In the genomic region with DNA sequence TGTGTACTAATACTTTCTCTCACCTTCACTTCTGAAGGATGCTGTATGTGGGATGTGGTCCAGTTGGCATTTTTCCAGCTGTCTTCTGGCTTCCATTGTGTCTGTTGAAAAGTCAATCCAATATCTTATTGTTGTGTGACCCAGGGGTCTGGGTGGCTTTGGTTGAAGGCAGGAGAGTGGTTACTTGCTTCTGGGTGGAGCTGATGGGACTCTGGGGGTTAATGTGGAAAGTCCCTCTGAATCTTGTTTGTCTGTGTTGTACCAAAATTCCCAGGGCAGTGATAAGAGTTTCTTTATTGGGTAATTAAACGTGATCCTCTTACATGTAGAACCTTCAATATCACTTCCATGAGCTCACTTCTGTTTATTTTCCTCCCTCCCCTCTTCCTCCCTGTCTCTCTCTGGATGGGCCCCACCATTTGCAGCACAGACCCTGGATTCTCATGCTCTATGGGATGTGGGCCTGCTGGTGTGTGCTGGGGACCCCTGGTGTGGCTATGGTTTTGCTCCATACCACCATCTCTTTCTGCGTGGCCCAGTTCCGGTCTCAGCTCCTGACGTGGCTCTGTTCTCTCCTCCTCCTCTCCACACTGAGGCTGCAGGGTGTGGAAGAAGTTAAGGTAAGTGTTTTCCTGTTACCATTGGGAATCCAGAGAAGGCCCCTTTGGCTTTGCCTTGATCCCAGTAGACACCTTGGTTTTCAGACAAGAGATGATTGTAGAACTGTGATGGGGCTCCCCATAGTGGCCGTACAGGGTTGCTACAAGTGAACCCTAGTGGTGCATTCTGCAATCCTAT, we compare ENCODE assay signal across 8 cellular contexts.
A peak's percentile ranks its signal among the peaks of the same experiment; 100 is the strongest.
DNase-seq lines count a peak whose midpoint lies in the region; TF ChIP-seq lines count a peak whose summit lies in the region.

No MANE protein-coding gene starts in this region.

- H3K36me3 ChIP-seq in GM23248 (ENCODE audit: low read depth), result no peaks in the 10 kb centered on the region

- no peak overlapping the region for H3K4me3 ChIP-seq in GM23248

- TF ChIP-seq CTCF in GM10266 (IDR thresholded peaks at IDR 0.05; ENCODE audit: control insufficient read depth, insufficient read depth, low read depth, missing control alignments), result peak; percentile 80

- peaks cover 67% of the 10 kb centered on the region for H3K27me3 ChIP-seq in GM23248 (replicated peaks; ENCODE audit: insufficient read depth)

- no peak overlapping the region for H3K27ac ChIP-seq in GM23248

- DNase-seq in GM10266 (ENCODE audit: extremely low spot score), result peak; percentile 64
- DNase-seq in GM23248, result peak; percentile 79
- DNase-seq in KG1 (lab: John Stamatoyannopoulos, UW), result peak; percentile 2
- DNase-seq in RPMI8226, result peak; percentile 46
- peak; percentile 12 for DNase-seq in activated T-helper 9 cell treated with anti-CD3 and anti-CD28 coated beads, Interleukin-2, amount 50 U/mL, for 16 hours (ENCODE audit: low read depth)
- peak; percentile 50 for DNase-seq in germinal center (ENCODE audit: low spot score)
- peak; percentile 36 to 95 (median 71) for DNase-seq in posterior cingulate gyrus
- no peak for DNase-seq in effector CD8-positive, alpha-beta T cell (lab: John Stamatoyannopoulos, UW)

- H2AFZ ChIP-seq in GM23248, result no peak overlapping the region

- no peaks in the 10 kb centered on the region for H4K20me1 ChIP-seq in GM23248 (ENCODE audit: insufficient read depth)

- in situ Hi-C loops in GM23248 (cut with MboI), result no loop called here

- no peak overlapping the region for H3K9ac ChIP-seq in GM23248

- no peaks in the 10 kb centered on the region for H3K9me3 ChIP-seq in GM23248 (ENCODE audit: low read depth)

- H3K79me2 ChIP-seq in GM23248 (ENCODE audit: insufficient read depth), result no peaks in the 10 kb centered on the region

- WGBS in GM23248 (ENCODE audit: low coverage in 1 of 2, low lambda C conversion rate in 2 of 2, missing lambda C conversion rate in 2 of 2), 2 experiments, result 58 to 64% methylated on average over 5 of the region's 5 CpGs

- H3K4me2 ChIP-seq in GM23248 (ENCODE audit: unreplicated experiment), result no peak overlapping the region

- no peaks in the 10 kb centered on the region for H3K9me2 ChIP-seq in GM23248 (ENCODE audit: insufficient read depth)

- peaks cover 3% of the 10 kb centered on the region; the same call in 1 of the 2 replicates for H3F3A ChIP-seq in GM23248 (ENCODE audit: insufficient read depth)

- intact Hi-C loops in posterior cingulate gyrus (cut with DNase I), result loop anchor here (1.0 to 5.0 kb wide), 2 partner anchors 39 to 258 kb away; no protein-coding TSS in a partner anchor

- H3K4me1 ChIP-seq in GM23248 (ENCODE audit: insufficient read depth), result no peaks in the 10 kb centered on the region
